In the genomic region with DNA sequence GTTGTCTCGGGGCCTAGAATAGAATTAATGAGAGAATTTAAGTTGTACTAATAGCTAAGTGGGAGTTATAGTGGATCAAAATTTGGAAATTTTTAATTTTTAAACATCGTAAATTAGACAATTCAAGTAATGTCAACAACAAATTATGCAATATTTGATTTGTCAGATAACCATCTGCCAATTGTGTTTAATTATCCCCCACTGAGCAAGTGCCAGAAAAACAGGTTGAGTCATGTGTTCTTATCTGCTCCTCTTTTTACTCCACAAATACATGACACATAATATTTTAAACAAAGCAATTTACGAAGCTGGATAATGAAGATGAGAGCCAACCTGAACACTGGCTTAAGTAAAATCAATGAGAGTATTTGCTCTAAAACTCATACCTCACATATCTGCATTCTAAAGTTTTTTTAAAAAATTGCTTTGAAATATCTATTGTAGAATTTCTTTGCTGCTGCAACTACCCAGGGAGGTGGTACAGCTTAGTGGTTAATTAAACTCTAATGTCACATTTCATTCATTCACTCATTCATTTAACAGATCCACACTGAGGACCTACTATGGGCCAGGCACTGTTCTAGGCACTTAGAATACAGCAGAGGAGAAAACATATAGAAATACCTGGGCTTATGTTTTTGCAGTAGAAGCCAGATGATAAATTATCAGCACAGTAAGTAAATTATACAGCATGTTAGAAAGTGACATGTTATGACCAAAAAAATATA, we compare ENCODE assay signal across 1 cellular context.
A peak's percentile ranks its signal among the peaks of the same experiment; 100 is the strongest.
TF ChIP-seq lines count a peak whose summit lies in the region.

No MANE protein-coding gene starts in this region.

TF ChIP-seq in HEK293, 187 proteins besides CTCF, POLR2A, EP300 and RAD21 (continued from another document and continues in another):
- TF ChIP-seq MZF1 (tag by site-specific recombination; IDR thresholded peaks at IDR 0.05; ENCODE audit: borderline replicate concordance), result no peak
- TF ChIP-seq HOXD13 (CRISPR knock-in tag; IDR thresholded peaks at IDR 0.05; ENCODE audit: borderline replicate concordance), result no peak
- TF ChIP-seq KLF16 (tag by site-specific recombination; IDR thresholded peaks at IDR 0.05), result no peak
- TF ChIP-seq ZNF529 (tag by site-specific recombination; IDR thresholded peaks at IDR 0.05; ENCODE audit: insufficient replicate concordance), result peak; percentile 24
- TF ChIP-seq, protein P1, sequence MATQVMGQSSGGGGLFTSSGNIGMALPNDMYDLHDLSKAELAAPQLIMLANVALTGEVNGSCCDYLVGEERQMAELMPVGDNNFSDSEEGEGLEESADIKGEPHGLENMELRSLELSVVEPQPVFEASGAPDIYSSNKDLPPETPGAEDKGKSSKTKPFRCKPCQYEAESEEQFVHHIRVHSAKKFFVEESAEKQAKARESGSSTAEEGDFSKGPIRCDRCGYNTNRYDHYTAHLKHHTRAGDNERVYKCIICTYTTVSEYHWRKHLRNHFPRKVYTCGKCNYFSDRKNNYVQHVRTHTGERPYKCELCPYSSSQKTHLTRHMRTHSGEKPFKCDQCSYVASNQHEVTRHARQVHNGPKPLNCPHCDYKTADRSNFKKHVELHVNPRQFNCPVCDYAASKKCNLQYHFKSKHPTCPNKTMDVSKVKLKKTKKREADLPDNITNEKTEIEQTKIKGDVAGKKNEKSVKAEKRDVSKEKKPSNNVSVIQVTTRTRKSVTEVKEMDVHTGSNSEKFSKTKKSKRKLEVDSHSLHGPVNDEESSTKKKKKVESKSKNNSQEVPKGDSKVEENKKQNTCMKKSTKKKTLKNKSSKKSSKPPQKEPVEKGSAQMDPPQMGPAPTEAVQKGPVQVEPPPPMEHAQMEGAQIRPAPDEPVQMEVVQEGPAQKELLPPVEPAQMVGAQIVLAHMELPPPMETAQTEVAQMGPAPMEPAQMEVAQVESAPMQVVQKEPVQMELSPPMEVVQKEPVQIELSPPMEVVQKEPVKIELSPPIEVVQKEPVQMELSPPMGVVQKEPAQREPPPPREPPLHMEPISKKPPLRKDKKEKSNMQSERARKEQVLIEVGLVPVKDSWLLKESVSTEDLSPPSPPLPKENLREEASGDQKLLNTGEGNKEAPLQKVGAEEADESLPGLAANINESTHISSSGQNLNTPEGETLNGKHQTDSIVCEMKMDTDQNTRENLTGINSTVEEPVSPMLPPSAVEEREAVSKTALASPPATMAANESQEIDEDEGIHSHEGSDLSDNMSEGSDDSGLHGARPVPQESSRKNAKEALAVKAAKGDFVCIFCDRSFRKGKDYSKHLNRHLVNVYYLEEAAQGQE (tag by site-specific recombination; IDR thresholded peaks at IDR 0.05), result no peak
- TF ChIP-seq MYNN (tag by site-specific recombination; IDR thresholded peaks at IDR 0.05; ENCODE audit: borderline replicate concordance), result no peak
- TF ChIP-seq, protein P2, sequence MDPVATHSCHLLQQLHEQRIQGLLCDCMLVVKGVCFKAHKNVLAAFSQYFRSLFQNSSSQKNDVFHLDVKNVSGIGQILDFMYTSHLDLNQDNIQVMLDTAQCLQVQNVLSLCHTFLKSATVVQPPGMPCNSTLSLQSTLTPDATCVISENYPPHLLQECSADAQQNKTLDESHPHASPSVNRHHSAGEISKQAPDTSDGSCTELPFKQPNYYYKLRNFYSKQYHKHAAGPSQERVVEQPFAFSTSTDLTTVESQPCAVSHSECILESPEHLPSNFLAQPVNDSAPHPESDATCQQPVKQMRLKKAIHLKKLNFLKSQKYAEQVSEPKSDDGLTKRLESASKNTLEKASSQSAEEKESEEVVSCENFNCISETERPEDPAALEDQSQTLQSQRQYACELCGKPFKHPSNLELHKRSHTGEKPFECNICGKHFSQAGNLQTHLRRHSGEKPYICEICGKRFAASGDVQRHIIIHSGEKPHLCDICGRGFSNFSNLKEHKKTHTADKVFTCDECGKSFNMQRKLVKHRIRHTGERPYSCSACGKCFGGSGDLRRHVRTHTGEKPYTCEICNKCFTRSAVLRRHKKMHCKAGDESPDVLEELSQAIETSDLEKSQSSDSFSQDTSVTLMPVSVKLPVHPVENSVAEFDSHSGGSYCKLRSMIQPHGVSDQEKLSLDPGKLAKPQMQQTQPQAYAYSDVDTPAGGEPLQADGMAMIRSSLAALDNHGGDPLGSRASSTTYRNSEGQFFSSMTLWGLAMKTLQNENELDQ (tag by site-specific recombination; IDR thresholded peaks at IDR 0.05; ENCODE audit: low read depth), result no peak
- no peak for TF ChIP-seq ZNF596 (tag by site-specific recombination; IDR thresholded peaks at IDR 0.05)
- TF ChIP-seq ZFP69B (tag by site-specific recombination; IDR thresholded peaks at IDR 0.05), result 0 out of 2 replicates have a peak, but pooled peaks have one; percentile 47
- peak; percentile 67; the same call in 1 of the 2 replicates for TF ChIP-seq ZSCAN23 (tag by site-specific recombination; IDR thresholded peaks at IDR 0.05)
- no peak for TF ChIP-seq ZNF664 (tag by site-specific recombination; IDR thresholded peaks at IDR 0.05)
- TF ChIP-seq ZNF624 (tag by site-specific recombination; IDR thresholded peaks at IDR 0.05), result no peak
- TF ChIP-seq ZNF473 (tag by site-specific recombination; IDR thresholded peaks at IDR 0.05), result no peak
- TF ChIP-seq, protein P3, sequence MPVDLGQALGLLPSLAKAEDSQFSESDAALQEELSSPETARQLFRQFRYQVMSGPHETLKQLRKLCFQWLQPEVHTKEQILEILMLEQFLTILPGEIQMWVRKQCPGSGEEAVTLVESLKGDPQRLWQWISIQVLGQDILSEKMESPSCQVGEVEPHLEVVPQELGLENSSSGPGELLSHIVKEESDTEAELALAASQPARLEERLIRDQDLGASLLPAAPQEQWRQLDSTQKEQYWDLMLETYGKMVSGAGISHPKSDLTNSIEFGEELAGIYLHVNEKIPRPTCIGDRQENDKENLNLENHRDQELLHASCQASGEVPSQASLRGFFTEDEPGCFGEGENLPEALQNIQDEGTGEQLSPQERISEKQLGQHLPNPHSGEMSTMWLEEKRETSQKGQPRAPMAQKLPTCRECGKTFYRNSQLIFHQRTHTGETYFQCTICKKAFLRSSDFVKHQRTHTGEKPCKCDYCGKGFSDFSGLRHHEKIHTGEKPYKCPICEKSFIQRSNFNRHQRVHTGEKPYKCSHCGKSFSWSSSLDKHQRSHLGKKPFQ (tag by site-specific recombination; IDR thresholded peaks at IDR 0.05), result no peak
- TF ChIP-seq ZNF239 (tag by site-specific recombination; IDR thresholded peaks at IDR 0.05), result no peak
- TF ChIP-seq YY1 (tag by site-specific recombination; IDR thresholded peaks at IDR 0.05), result no peak
- TF ChIP-seq KLF7 (tag by site-specific recombination; IDR thresholded peaks at IDR 0.05; ENCODE audit: borderline replicate concordance), result no peak
- TF ChIP-seq, protein P4, sequence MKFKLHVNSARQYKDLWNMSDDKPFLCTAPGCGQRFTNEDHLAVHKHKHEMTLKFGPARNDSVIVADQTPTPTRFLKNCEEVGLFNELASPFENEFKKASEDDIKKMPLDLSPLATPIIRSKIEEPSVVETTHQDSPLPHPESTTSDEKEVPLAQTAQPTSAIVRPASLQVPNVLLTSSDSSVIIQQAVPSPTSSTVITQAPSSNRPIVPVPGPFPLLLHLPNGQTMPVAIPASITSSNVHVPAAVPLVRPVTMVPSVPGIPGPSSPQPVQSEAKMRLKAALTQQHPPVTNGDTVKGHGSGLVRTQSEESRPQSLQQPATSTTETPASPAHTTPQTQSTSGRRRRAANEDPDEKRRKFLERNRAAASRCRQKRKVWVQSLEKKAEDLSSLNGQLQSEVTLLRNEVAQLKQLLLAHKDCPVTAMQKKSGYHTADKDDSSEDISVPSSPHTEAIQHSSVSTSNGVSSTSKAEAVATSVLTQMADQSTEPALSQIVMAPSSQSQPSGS (tag by site-specific recombination; IDR thresholded peaks at IDR 0.05; ENCODE audit: low read depth), result 0 out of 2 replicates have a peak, but pooled peaks have one; percentile 11
- TF ChIP-seq ZNF654 (tag by site-specific recombination; IDR thresholded peaks at IDR 0.05; ENCODE audit: low read depth), result peak; percentile 8; the same call in 1 of the 2 replicates
- peak; percentile 87 for TF ChIP-seq WT1 (tag by site-specific recombination; IDR thresholded peaks at IDR 0.05)
- TF ChIP-seq ZNF211 (tag by site-specific recombination; IDR thresholded peaks at IDR 0.05; ENCODE audit: low read depth), result no peak
- TF ChIP-seq, protein P5, sequence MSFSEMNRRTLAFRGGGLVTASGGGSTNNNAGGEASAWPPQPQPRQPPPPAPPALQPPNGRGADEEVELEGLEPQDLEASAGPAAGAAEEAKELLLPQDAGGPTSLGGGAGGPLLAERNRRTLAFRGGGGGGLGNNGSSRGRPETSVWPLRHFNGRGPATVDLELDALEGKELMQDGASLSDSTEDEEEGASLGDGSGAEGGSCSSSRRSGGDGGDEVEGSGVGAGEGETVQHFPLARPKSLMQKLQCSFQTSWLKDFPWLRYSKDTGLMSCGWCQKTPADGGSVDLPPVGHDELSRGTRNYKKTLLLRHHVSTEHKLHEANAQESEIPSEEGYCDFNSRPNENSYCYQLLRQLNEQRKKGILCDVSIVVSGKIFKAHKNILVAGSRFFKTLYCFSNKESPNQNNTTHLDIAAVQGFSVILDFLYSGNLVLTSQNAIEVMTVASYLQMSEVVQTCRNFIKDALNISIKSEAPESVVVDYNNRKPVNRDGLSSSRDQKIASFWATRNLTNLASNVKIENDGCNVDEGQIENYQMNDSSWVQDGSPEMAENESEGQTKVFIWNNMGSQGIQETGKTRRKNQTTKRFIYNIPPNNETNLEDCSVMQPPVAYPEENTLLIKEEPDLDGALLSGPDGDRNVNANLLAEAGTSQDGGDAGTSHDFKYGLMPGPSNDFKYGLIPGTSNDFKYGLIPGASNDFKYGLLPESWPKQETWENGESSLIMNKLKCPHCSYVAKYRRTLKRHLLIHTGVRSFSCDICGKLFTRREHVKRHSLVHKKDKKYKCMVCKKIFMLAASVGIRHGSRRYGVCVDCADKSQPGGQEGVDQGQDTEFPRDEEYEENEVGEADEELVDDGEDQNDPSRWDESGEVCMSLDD (tag by site-specific recombination; IDR thresholded peaks at IDR 0.05), result no peak
- TF ChIP-seq ZNF223 (tag by site-specific recombination; IDR thresholded peaks at IDR 0.05), result no peak
- no peak for TF ChIP-seq ZNF785 (tag by site-specific recombination; IDR thresholded peaks at IDR 0.05)
- TF ChIP-seq BCL11A (tag by site-specific recombination; IDR thresholded peaks at IDR 0.05; ENCODE audit: low read depth), result no peak
- TF ChIP-seq ZNF2 (tag by site-specific recombination; IDR thresholded peaks at IDR 0.05), result 0 out of 2 replicates have a peak, but pooled peaks have one; percentile 16
- TF ChIP-seq, protein P6, sequence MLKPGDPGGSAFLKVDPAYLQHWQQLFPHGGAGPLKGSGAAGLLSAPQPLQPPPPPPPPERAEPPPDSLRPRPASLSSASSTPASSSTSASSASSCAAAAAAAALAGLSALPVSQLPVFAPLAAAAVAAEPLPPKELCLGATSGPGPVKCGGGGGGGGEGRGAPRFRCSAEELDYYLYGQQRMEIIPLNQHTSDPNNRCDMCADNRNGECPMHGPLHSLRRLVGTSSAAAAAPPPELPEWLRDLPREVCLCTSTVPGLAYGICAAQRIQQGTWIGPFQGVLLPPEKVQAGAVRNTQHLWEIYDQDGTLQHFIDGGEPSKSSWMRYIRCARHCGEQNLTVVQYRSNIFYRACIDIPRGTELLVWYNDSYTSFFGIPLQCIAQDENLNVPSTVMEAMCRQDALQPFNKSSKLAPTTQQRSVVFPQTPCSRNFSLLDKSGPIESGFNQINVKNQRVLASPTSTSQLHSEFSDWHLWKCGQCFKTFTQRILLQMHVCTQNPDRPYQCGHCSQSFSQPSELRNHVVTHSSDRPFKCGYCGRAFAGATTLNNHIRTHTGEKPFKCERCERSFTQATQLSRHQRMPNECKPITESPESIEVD (tag by site-specific recombination; IDR thresholded peaks at IDR 0.05), result peak; percentile 80
- no peak for TF ChIP-seq ZNF548 (tag by site-specific recombination; IDR thresholded peaks at IDR 0.05)
- no peak for TF ChIP-seq ZFHX2 (tag by site-specific recombination; conservative IDR thresholded peaks at IDR 0.05)
- no peak for TF ChIP-seq ZFP41 (tag by site-specific recombination; IDR thresholded peaks at IDR 0.05; ENCODE audit: borderline replicate concordance)
- no peak for TF ChIP-seq ZNF626 (tag by site-specific recombination; IDR thresholded peaks at IDR 0.05)
- no peak for TF ChIP-seq ZNF747 (tag by site-specific recombination; IDR thresholded peaks at IDR 0.05)
- TF ChIP-seq ZNF792 (tag by site-specific recombination; IDR thresholded peaks at IDR 0.05), result no peak
- peak; percentile 86 for TF ChIP-seq ZNF843 (tag by site-specific recombination; IDR thresholded peaks at IDR 0.05)
- no peak for TF ChIP-seq ZNF677 (tag by site-specific recombination; IDR thresholded peaks at IDR 0.05)
- TF ChIP-seq, protein P7, sequence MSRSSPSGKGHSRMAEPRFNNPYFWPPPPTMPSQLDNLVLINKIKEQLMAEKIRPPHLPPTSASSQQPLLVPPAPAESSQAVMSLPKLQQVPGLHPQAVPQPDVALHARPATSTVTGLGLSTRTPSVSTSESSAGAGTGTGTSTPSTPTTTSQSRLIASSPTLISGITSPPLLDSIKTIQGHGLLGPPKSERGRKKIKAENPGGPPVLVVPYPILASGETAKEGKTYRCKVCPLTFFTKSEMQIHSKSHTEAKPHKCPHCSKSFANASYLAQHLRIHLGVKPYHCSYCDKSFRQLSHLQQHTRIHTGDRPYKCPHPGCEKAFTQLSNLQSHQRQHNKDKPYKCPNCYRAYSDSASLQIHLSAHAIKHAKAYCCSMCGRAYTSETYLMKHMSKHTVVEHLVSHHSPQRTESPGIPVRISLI (tag by site-specific recombination; IDR thresholded peaks at IDR 0.05), result no peak
- TF ChIP-seq, protein P8, sequence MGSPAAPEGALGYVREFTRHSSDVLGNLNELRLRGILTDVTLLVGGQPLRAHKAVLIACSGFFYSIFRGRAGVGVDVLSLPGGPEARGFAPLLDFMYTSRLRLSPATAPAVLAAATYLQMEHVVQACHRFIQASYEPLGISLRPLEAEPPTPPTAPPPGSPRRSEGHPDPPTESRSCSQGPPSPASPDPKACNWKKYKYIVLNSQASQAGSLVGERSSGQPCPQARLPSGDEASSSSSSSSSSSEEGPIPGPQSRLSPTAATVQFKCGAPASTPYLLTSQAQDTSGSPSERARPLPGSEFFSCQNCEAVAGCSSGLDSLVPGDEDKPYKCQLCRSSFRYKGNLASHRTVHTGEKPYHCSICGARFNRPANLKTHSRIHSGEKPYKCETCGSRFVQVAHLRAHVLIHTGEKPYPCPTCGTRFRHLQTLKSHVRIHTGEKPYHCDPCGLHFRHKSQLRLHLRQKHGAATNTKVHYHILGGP (tag by site-specific recombination; IDR thresholded peaks at IDR 0.05), result peak; percentile 54; the same call in 1 of the 2 replicates
- no peak for TF ChIP-seq ZBTB21 (tag by site-specific recombination; IDR thresholded peaks at IDR 0.05)
- no peak for TF ChIP-seq ZSCAN30 (tag by site-specific recombination; IDR thresholded peaks at IDR 0.05)
- TF ChIP-seq, protein P9, sequence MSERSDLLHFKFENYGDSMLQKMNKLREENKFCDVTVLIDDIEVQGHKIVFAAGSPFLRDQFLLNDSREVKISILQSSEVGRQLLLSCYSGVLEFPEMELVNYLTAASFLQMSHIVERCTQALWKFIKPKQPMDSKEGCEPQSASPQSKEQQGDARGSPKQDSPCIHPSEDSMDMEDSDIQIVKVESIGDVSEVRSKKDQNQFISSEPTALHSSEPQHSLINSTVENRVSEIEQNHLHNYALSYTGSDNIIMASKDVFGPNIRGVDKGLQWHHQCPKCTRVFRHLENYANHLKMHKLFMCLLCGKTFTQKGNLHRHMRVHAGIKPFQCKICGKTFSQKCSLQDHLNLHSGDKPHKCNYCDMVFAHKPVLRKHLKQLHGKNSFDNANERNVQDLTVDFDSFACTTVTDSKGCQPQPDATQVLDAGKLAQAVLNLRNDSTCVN (tag by site-specific recombination; optimal IDR thresholded peaks at IDR 0.05), result no peak
- TF ChIP-seq ZNF341 (tag by site-specific recombination; IDR thresholded peaks at IDR 0.05; ENCODE audit: low read depth), result no peak
